In the genomic region with DNA sequence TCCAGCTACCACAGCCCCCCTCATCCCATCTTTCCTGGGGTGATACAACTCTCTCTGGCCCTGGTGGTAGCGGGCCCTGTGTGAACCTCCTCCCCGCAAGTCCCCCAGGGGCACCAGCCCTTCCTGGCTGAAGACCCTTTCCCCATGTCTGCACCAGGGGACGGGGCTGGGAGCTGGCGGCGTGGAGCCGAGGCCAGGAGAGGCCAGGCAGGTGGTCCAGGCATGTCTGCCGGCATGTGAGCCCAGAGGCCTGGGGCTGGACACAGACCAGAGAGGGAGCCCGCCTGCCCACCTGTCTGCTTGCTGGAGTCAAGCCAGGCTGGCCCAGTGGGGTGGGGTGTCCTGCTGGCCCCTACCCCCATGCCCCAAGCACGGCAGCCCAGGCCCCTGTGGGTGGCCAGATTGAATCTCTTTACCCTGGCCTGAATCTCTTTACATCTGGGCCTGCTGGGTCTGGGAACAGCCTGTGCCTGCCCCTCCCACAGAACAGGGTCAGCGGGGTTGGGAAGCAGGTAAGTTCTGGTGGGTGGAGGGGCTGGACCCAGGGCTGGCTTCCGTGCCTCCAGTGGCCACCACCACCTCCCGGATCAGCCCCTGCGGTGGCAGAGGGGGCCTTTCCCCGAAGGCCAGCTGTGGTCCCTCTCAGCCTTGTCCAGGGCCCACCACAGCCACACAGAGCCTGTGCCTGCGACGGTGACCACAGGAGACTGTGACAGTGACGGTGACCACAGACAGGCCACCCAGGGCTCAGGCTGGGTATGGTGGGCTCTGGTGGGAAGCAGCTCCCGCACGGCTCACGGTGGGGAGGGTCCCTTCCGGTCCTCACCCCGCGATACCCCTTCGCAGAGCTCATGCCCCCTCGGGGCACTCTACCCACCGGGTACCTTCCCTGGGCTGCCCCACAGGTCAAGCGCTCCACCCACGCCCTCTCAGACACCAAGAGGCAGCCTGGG, we compare ENCODE assay signal across 1 cellular context.
TF ChIP-seq lines count a peak whose summit lies in the region.

No MANE protein-coding gene starts in this region.

TF ChIP-seq in GM23338, 12 proteins besides CTCF, POLR2A, EP300 and RAD21:
- TF ChIP-seq ZNF114 (CRISPR knock-in tag; IDR thresholded peaks at IDR 0.05) (no peak), EZH2phosphoT487 (IDR thresholded peaks at IDR 0.05; ENCODE audit: unreplicated experiment) (no peak), EZH2 (IDR thresholded peaks at IDR 0.05; ENCODE audit: low read depth, unreplicated experiment) (no peak), ZNF331 (CRISPR knock-in tag; IDR thresholded peaks at IDR 0.05; ENCODE audit: low read depth) (no peak), STAT1 (IDR thresholded peaks at IDR 0.05; ENCODE audit: unreplicated experiment) (no peak), POLR2AphosphoS5 (IDR thresholded peaks at IDR 0.05; ENCODE audit: low read depth) (no peak), NANOG (IDR thresholded peaks at IDR 0.05; ENCODE audit: borderline replicate concordance) (no peak), JUNB (IDR thresholded peaks at IDR 0.05; ENCODE audit: unreplicated experiment) (no peak), CREB1 (CRISPR knock-in tag; IDR thresholded peaks at IDR 0.05; ENCODE audit: low read depth) (no peak)
- TF ChIP-seq, protein P1, sequence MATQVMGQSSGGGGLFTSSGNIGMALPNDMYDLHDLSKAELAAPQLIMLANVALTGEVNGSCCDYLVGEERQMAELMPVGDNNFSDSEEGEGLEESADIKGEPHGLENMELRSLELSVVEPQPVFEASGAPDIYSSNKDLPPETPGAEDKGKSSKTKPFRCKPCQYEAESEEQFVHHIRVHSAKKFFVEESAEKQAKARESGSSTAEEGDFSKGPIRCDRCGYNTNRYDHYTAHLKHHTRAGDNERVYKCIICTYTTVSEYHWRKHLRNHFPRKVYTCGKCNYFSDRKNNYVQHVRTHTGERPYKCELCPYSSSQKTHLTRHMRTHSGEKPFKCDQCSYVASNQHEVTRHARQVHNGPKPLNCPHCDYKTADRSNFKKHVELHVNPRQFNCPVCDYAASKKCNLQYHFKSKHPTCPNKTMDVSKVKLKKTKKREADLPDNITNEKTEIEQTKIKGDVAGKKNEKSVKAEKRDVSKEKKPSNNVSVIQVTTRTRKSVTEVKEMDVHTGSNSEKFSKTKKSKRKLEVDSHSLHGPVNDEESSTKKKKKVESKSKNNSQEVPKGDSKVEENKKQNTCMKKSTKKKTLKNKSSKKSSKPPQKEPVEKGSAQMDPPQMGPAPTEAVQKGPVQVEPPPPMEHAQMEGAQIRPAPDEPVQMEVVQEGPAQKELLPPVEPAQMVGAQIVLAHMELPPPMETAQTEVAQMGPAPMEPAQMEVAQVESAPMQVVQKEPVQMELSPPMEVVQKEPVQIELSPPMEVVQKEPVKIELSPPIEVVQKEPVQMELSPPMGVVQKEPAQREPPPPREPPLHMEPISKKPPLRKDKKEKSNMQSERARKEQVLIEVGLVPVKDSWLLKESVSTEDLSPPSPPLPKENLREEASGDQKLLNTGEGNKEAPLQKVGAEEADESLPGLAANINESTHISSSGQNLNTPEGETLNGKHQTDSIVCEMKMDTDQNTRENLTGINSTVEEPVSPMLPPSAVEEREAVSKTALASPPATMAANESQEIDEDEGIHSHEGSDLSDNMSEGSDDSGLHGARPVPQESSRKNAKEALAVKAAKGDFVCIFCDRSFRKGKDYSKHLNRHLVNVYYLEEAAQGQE (IDR thresholded peaks at IDR 0.05; ENCODE audit: unreplicated experiment), result no peak
- TF ChIP-seq, protein P2, sequence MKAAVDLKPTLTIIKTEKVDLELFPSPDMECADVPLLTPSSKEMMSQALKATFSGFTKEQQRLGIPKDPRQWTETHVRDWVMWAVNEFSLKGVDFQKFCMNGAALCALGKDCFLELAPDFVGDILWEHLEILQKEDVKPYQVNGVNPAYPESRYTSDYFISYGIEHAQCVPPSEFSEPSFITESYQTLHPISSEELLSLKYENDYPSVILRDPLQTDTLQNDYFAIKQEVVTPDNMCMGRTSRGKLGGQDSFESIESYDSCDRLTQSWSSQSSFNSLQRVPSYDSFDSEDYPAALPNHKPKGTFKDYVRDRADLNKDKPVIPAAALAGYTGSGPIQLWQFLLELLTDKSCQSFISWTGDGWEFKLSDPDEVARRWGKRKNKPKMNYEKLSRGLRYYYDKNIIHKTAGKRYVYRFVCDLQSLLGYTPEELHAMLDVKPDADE (IDR thresholded peaks at IDR 0.05), result no peak
- TF ChIP-seq, protein P3, sequence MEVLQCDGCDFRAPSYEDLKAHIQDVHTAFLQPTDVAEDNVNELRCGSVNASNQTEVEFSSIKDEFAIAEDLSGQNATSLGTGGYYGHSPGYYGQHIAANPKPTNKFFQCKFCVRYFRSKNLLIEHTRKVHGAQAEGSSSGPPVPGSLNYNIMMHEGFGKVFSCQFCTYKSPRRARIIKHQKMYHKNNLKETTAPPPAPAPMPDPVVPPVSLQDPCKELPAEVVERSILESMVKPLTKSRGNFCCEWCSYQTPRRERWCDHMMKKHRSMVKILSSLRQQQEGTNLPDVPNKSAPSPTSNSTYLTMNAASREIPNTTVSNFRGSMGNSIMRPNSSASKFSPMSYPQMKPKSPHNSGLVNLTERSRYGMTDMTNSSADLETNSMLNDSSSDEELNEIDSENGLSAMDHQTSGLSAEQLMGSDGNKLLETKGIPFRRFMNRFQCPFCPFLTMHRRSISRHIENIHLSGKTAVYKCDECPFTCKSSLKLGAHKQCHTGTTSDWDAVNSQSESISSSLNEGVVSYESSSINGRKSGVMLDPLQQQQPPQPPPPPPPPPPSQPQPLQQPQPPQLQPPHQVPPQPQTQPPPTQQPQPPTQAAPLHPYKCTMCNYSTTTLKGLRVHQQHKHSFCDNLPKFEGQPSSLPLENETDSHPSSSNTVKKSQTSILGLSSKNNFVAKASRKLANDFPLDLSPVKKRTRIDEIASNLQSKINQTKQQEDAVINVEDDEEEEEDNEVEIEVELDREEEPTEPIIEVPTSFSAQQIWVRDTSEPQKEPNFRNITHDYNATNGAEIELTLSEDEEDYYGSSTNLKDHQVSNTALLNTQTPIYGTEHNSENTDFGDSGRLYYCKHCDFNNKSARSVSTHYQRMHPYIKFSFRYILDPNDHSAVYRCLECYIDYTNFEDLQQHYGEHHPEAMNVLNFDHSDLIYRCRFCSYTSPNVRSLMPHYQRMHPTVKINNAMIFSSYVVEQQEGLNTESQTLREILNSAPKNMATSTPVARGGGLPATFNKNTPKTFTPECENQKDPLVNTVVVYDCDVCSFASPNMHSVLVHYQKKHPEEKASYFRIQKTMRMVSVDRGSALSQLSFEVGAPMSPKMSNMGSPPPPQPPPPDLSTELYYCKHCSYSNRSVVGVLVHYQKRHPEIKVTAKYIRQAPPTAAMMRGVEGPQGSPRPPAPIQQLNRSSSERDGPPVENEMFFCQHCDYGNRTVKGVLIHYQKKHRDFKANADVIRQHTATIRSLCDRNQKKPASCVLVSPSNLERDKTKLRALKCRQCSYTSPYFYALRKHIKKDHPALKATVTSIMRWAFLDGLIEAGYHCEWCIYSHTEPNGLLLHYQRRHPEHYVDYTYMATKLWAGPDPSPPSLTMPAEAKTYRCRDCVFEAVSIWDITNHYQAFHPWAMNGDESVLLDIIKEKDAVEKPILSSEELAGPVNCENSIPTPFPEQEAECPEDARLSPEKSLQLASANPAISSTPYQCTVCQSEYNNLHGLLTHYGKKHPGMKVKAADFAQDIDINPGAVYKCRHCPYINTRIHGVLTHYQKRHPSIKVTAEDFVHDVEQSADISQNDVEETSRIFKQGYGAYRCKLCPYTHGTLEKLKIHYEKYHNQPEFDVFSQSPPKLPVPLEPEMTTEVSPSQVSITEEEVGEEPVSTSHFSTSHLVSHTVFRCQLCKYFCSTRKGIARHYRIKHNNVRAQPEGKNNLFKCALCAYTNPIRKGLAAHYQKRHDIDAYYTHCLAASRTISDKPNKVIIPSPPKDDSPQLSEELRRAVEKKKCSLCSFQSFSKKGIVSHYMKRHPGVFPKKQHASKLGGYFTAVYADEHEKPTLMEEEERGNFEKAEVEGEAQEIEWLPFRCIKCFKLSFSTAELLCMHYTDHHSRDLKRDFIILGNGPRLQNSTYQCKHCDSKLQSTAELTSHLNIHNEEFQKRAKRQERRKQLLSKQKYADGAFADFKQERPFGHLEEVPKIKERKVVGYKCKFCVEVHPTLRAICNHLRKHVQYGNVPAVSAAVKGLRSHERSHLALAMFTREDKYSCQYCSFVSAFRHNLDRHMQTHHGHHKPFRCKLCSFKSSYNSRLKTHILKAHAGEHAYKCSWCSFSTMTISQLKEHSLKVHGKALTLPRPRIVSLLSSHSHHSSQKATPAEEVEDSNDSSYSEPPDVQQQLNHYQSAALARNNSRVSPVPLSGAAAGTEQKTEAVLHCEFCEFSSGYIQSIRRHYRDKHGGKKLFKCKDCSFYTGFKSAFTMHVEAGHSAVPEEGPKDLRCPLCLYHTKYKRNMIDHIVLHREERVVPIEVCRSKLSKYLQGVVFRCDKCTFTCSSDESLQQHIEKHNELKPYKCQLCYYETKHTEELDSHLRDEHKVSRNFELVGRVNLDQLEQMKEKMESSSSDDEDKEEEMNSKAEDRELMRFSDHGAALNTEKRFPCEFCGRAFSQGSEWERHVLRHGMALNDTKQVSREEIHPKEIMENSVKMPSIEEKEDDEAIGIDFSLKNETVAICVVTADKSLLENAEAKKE (CRISPR knock-in tag; IDR thresholded peaks at IDR 0.05), result no peak
